Comparison of ENCODE assay signal across 9 cellular contexts in genomic region chr5:52725065-52725746, GRCh38.
DNase-seq lines count a peak whose midpoint lies in the region; ATAC-seq and TF ChIP-seq lines count a peak whose summit lies in the region.
"Had no signal": no experiment of that assay in that cellular context is flagged by ENCODE, and none has a peak within 500 bp of the region (broad histone marks: within the 10 kb centered on the region; RNA-seq: fewer than 3 reads in every experiment).

No MANE protein-coding gene starts in this region.

- no peaks in the 10 kb centered on the region for H3K27me3 ChIP-seq in left lung
- H3K27me3 ChIP-seq: thyroid gland had no signal

- H3K9me3 ChIP-seq in left lung, result no peaks in the 10 kb centered on the region
- H3K9me3 ChIP-seq: thyroid gland had no signal

- no peak overlapping the region for H3K4me3 ChIP-seq in left lung
- H3K4me3 ChIP-seq: thyroid gland had no signal

- DNase-seq in COLO668 (lab: John Stamatoyannopoulos, UW; ENCODE audit: unreplicated experiment) (peak; percentile 2), M059J (ENCODE audit: low read depth) (peak; percentile 68), left lung (peak in 1 of 2 donors; percentile 40), NCI-H2196 treated with DMSO at 0.1 percent for 48 hours (lab: John Stamatoyannopoulos, UW; ENCODE audit: unreplicated experiment) (no peak), G401 (ENCODE audit: low spot score) (no peak), hippocampal formation (lab: John Stamatoyannopoulos, UW) (no peak)
- DNase-seq in activated T-cell treated with anti-CD3 and anti-CD28 coated beads, Interleukin-2, amount 50 U/mL, for 1 hour, result peak; percentile 39

- no peaks in the 10 kb centered on the region for H3K36me3 ChIP-seq in left lung
- H3K36me3 ChIP-seq: thyroid gland had no signal

- in situ Hi-C loops in G401 (cut with HindIII; ENCODE audit: low sequenced_read_pairs), result no loop called here

- peak; percentile 87 for ATAC-seq in GM21447 (IDR thresholded peaks at IDR 0.05; ENCODE audit: unreplicated experiment)
- peak; percentile 91 for ATAC-seq in left lung

- H3K27ac ChIP-seq in left lung, result peak overlapping the region; percentile 29 to 31

- intact Hi-C loops in left lung (cut with DNase I), result no loop called here

- TF ChIP-seq CTCF in left lung (IDR thresholded peaks at IDR 0.05), result no peak

- peaks cover 20 to 30% of the 10 kb centered on the region in 2 donors for H3K4me1 ChIP-seq in left lung

Comparison
In these comparisons a context has a peak if more than half of its experiments do, and no peak if none do; other contexts are left out.
1. DNase-seq: peak in COLO668 (single experiment), M059J (single experiment) and activated T-cell treated with anti-CD3 and anti-CD28 coated beads, Interleukin-2, amount 50 U/mL, for 1 hour (single experiment); none in NCI-H2196 treated with DMSO at 0.1 percent for 48 hours (single experiment), G401 (single experiment) and hippocampal formation (0 of 2).